In genomic region chr19:4075373-4075772, GRCh38 we compare ENCODE assay signal across 13 cellular contexts. TPM values are rescaled to one million over a fixed set of nuclear protein-coding genes. Genes with fewer than 3 reads are reported as not detected.
A peak's percentile ranks its signal among the peaks of the same experiment; 100 is the strongest.
DNase-seq lines count a peak whose midpoint lies in the region; ATAC-seq and TF ChIP-seq lines count a peak whose summit lies in the region.
"Had no signal": no experiment of that assay in that cellular context is flagged by ENCODE, and none has a peak within 500 bp of the region (broad histone marks: within the 10 kb centered on the region; RNA-seq: fewer than 3 reads in every experiment).

No MANE protein-coding gene starts in this region.

- peak in 1 of 2 donors; percentile 49 for DNase-seq in activated T-cell treated with anti-CD3 and anti-CD28 coated beads, Interleukin-2, amount 50 U/mL, for 72 hours
- no peak for DNase-seq in activated T-cell treated with anti-CD3 and anti-CD28 coated beads, Interleukin-2, amount 50 U/mL, for 1 hour
- DNase-seq in activated CD4-positive, alpha-beta memory T cell treated with anti-CD3 and anti-CD28 coated beads for 36 hours, result peak; percentile 82
- DNase-seq in fibroblast of mammary gland (ENCODE audit: low read depth) (peak; percentile 44), hypothalamus (lab: John Stamatoyannopoulos, UW) (no peak), HEK293T (ENCODE audit: extremely low spot score) (no peak), cerebellar nuclear complex (lab: John Stamatoyannopoulos, UW) (no peak)
- DNase-seq: midbrain; NCI-H187; NCI-H510A treated with DMSO at 0.1 percent for 48 hours; pancreas; stimulated activated naive B cell treated with anti-CD40 and anti-IgM and Interleukin-4, amounts not matched to agents 10 μg/mL and 1 μg/mL and 100 μg/mL, for 72 hours had no signal

- intact Hi-C loops in activated CD4-positive, alpha-beta memory T cell treated with anti-CD3 and anti-CD28 coated beads for 36 hours (cut with micrococcal nuclease), result no loop called here

- peak overlapping the region; percentile 1 for H3K27ac Mint-ChIP-seq in activated T-cell treated with anti-CD3 and anti-CD28 coated beads, Interleukin-2, amount 50 U/mL, for 72 hours
- H3K27ac Mint-ChIP-seq in activated CD4-positive, alpha-beta memory T cell treated with anti-CD3 and anti-CD28 coated beads for 36 hours, result peak overlapping the region; percentile 46
- peak overlapping the region; percentile 86 for H3K27ac Mint-ChIP-seq in stimulated activated naive CD8-positive, alpha-beta T cell treated with anti-CD3 and anti-CD28 coated beads, Interleukin-15, Interleukin-2, amounts not matched to agents 100 ng/mL and 50 ng/mL, for 24 hours
- H3K27ac Mint-ChIP-seq: stimulated activated naive B cell treated with anti-CD40 and anti-IgM and Interleukin-4, amounts not matched to agents 10 μg/mL and 1 μg/mL and 100 μg/mL, for 72 hours had no signal

- no peak overlapping the region for H3K4me3 ChIP-seq in fibroblast of mammary gland (ENCODE audit: control insufficient read depth, low read depth, low read length)
- H3K4me3 ChIP-seq: pancreas had no signal

- POLR2A ChIA-PET in activated CD4-positive, alpha-beta memory T cell treated with anti-CD3 and anti-CD28 coated beads for 36 hours (lab: Charles Lee), result no interaction called here
- POLR2A ChIA-PET in HEK293T (lab: Yijun Ruan, JAX), result no interaction called here

- H3K4me3 Mint-ChIP-seq in activated T-cell treated with anti-CD3 and anti-CD28 coated beads, Interleukin-2, amount 50 U/mL, for 72 hours, result peak overlapping the region in 1 of 2 donors; percentile 60
- no peak overlapping the region for H3K4me3 Mint-ChIP-seq in activated CD4-positive, alpha-beta memory T cell treated with anti-CD3 and anti-CD28 coated beads for 36 hours
- H3K4me3 Mint-ChIP-seq in stimulated activated naive CD8-positive, alpha-beta T cell treated with anti-CD3 and anti-CD28 coated beads, Interleukin-15, Interleukin-2, amounts not matched to agents 100 ng/mL and 50 ng/mL, for 24 hours, result no peak overlapping the region
- H3K4me3 Mint-ChIP-seq: stimulated activated naive B cell treated with anti-CD40 and anti-IgM and Interleukin-4, amounts not matched to agents 10 μg/mL and 1 μg/mL and 100 μg/mL, for 72 hours had no signal

- no peaks in the 10 kb centered on the region for H3K27me3 Mint-ChIP-seq in activated T-cell treated with anti-CD3 and anti-CD28 coated beads, Interleukin-2, amount 50 U/mL, for 72 hours (ENCODE audit: low read depth)
- H3K27me3 Mint-ChIP-seq in activated CD4-positive, alpha-beta memory T cell treated with anti-CD3 and anti-CD28 coated beads for 36 hours, result no peaks in the 10 kb centered on the region
- no peaks in the 10 kb centered on the region for H3K27me3 Mint-ChIP-seq in stimulated activated naive CD8-positive, alpha-beta T cell treated with anti-CD3 and anti-CD28 coated beads, Interleukin-15, Interleukin-2, amounts not matched to agents 100 ng/mL and 50 ng/mL, for 24 hours
- H3K27me3 Mint-ChIP-seq: stimulated activated naive B cell treated with anti-CD40 and anti-IgM and Interleukin-4, amounts not matched to agents 10 μg/mL and 1 μg/mL and 100 μg/mL, for 72 hours had no signal

- CTCF ChIA-PET in activated CD4-positive, alpha-beta memory T cell treated with anti-CD3 and anti-CD28 coated beads for 36 hours (lab: Charles Lee), result interaction anchor here (0.7 kb wide), 1 partner anchor 24 kb away, joined by 3 read pairs; no protein-coding TSS in a partner anchor
- CTCF ChIA-PET in HEK293T (lab: Yijun Ruan, JAX), result no interaction called here

- no peaks in the 10 kb centered on the region for H3K9me3 Mint-ChIP-seq in activated T-cell treated with anti-CD3 and anti-CD28 coated beads, Interleukin-2, amount 50 U/mL, for 72 hours
- no peaks in the 10 kb centered on the region for H3K9me3 Mint-ChIP-seq in activated CD4-positive, alpha-beta memory T cell treated with anti-CD3 and anti-CD28 coated beads for 36 hours
- no peaks in the 10 kb centered on the region for H3K9me3 Mint-ChIP-seq in stimulated activated naive CD8-positive, alpha-beta T cell treated with anti-CD3 and anti-CD28 coated beads, Interleukin-15, Interleukin-2, amounts not matched to agents 100 ng/mL and 50 ng/mL, for 24 hours
- H3K9me3 Mint-ChIP-seq: stimulated activated naive B cell treated with anti-CD40 and anti-IgM and Interleukin-4, amounts not matched to agents 10 μg/mL and 1 μg/mL and 100 μg/mL, for 72 hours had no signal

- TF ChIP-seq CTCF in fibroblast of mammary gland (conservative IDR thresholded peaks at IDR 0.05; ENCODE audit: control insufficient read depth, insufficient read depth, low read depth, low read length), result no peak

- no peaks in the 10 kb centered on the region for H3K36me3 Mint-ChIP-seq in activated T-cell treated with anti-CD3 and anti-CD28 coated beads, Interleukin-2, amount 50 U/mL, for 72 hours (ENCODE audit: insufficient read depth in 2 of 2)
- no peaks in the 10 kb centered on the region for H3K36me3 Mint-ChIP-seq in activated CD4-positive, alpha-beta memory T cell treated with anti-CD3 and anti-CD28 coated beads for 36 hours
- no peaks in the 10 kb centered on the region for H3K36me3 Mint-ChIP-seq in stimulated activated naive CD8-positive, alpha-beta T cell treated with anti-CD3 and anti-CD28 coated beads, Interleukin-15, Interleukin-2, amounts not matched to agents 100 ng/mL and 50 ng/mL, for 24 hours (ENCODE audit: low read depth)
- H3K36me3 Mint-ChIP-seq: stimulated activated naive B cell treated with anti-CD40 and anti-IgM and Interleukin-4, amounts not matched to agents 10 μg/mL and 1 μg/mL and 100 μg/mL, for 72 hours had no signal

- H3K4me1 Mint-ChIP-seq in activated T-cell treated with anti-CD3 and anti-CD28 coated beads, Interleukin-2, amount 50 U/mL, for 72 hours (ENCODE audit: low read depth), result peaks cover 40% of the 10 kb centered on the region
- H3K4me1 Mint-ChIP-seq in activated CD4-positive, alpha-beta memory T cell treated with anti-CD3 and anti-CD28 coated beads for 36 hours (ENCODE audit: low read depth), result peaks cover 17% of the 10 kb centered on the region
- H3K4me1 Mint-ChIP-seq in stimulated activated naive CD8-positive, alpha-beta T cell treated with anti-CD3 and anti-CD28 coated beads, Interleukin-15, Interleukin-2, amounts not matched to agents 100 ng/mL and 50 ng/mL, for 24 hours (ENCODE audit: low read depth), result peaks cover 40% of the 10 kb centered on the region

- peak; percentile 35 to 44 for ATAC-seq in activated T-cell treated with anti-CD3 and anti-CD28 coated beads, Interleukin-2, amount 50 U/mL, for 72 hours (replicated peaks in 1 of 2)
- ATAC-seq: stimulated activated naive B cell treated with anti-CD40 and anti-IgM and Interleukin-4, amounts not matched to agents 10 μg/mL and 1 μg/mL and 100 μg/mL, for 72 hours had no signal

TF ChIP-seq in HEK293T, 16 proteins besides CTCF, POLR2A, EP300 and RAD21:
- TF ChIP-seq SUZ12 (IDR thresholded peaks at IDR 0.05), result no peak
- no peak for TF ChIP-seq BHLHE40 (IDR thresholded peaks at IDR 0.05; ENCODE audit: borderline replicate concordance)
- TF ChIP-seq FOXA1 (IDR thresholded peaks at IDR 0.05), result no peak
- TF ChIP-seq HDGF (IDR thresholded peaks at IDR 0.05; ENCODE audit: borderline replicate concordance), result no peak
- no peak for TF ChIP-seq SP1 (IDR thresholded peaks at IDR 0.05)
- no peak for TF ChIP-seq NFRKB (IDR thresholded peaks at IDR 0.05)
- no peak for TF ChIP-seq FOXM1 (IDR thresholded peaks at IDR 0.05; ENCODE audit: borderline replicate concordance)

RNA-seq across cellular contexts. Expression of gene ZBTB7A, which starts 8.7 kb away (rescaled TPM):
- total RNA-seq in activated T-cell treated with anti-CD3 and anti-CD28 coated beads, Interleukin-2, amount 50 U/mL, for 72 hours, result 10 to 100 TPM; 29.9 to 39.6 TPM
- 10 to 100 TPM; 31.0 to 32.5 TPM for total RNA-seq in activated CD4-positive, alpha-beta memory T cell treated with anti-CD3 and anti-CD28 coated beads for 36 hours

RNA-seq across cellular contexts. Expression of gene MAP2K2, which starts 48.5 kb away (rescaled TPM):
- total RNA-seq in activated T-cell treated with anti-CD3 and anti-CD28 coated beads, Interleukin-2, amount 50 U/mL, for 72 hours, result 100 to 1,000 TPM; 144 to 157 TPM
- 100 to 1,000 TPM; 128 to 129 TPM for total RNA-seq in activated CD4-positive, alpha-beta memory T cell treated with anti-CD3 and anti-CD28 coated beads for 36 hours

Comparison
In these comparisons a context has a peak if more than half of its experiments do, and no peak if none do; other contexts are left out.
1. DNase-seq: peak in activated CD4-positive, alpha-beta memory T cell treated with anti-CD3 and anti-CD28 coated beads for 36 hours (single experiment) and fibroblast of mammary gland (single experiment); none in activated T-cell treated with anti-CD3 and anti-CD28 coated beads, Interleukin-2, amount 50 U/mL, for 1 hour (single experiment), hypothalamus (0 of 51), HEK293T (single experiment) and cerebellar nuclear complex (0 of 2).
2. H3K27ac Mint-ChIP-seq: peak in every context shown above with its lines; median percentile 86 in stimulated activated naive CD8-positive, alpha-beta T cell treated with anti-CD3 and anti-CD28 coated beads, Interleukin-15, Interleukin-2, amounts not matched to agents 100 ng/mL and 50 ng/mL, for 24 hours; 46 in activated CD4-positive, alpha-beta memory T cell treated with anti-CD3 and anti-CD28 coated beads for 36 hours; 1 in activated T-cell treated with anti-CD3 and anti-CD28 coated beads, Interleukin-2, amount 50 U/mL, for 72 hours.